Comparison of ENCODE assay signal across 16 cellular contexts in genomic region chr5:150521939-150522503, GRCh38. TPM values are rescaled to one million over a fixed set of nuclear protein-coding genes. Genes with fewer than 3 reads are reported as not detected.
DNase-seq lines count a peak whose midpoint lies in the region; ATAC-seq, FAIRE-seq and TF ChIP-seq lines count a peak whose summit lies in the region.
"Had no signal": no experiment of that assay in that cellular context is flagged by ENCODE, and none has a peak within 500 bp of the region (broad histone marks: within the 10 kb centered on the region; RNA-seq: fewer than 3 reads in every experiment).

No MANE protein-coding gene starts in this region.

- DNase-seq in adipocyte (ENCODE audit: low read depth) (no peak), HepG2 (ENCODE audit: low spot score) (no peak), stomach (no peak), coronary artery (ENCODE audit: low spot score) (no peak), medulla oblongata (ENCODE audit: extremely low spot score) (no peak)
- DNase-seq: activated CD4-positive, alpha-beta memory T cell treated with anti-CD3 and anti-CD28 coated beads for 36 hours; activated T-cell treated with anti-CD3 and anti-CD28 coated beads, Interleukin-2, amount 50 U/mL, for 4 hours; DMS79 treated with DMSO at 0.1 percent for 48 hours; MG63; natural killer cell; NCI-H187 treated with DMSO at 0.1 percent for 48 hours; PC-3 had no signal

- peaks cover 69% of the 10 kb centered on the region for H3K79me2 ChIP-seq in HepG2 (ENCODE audit: insufficient read depth, low read length)

- TF ChIP-seq POLR2A in HepG2 (IDR thresholded peaks at IDR 0.05; ENCODE audit: insufficient read depth in 1 of 2, low read depth in 2 of 2, low read length in 2 of 2) (no peak), stomach (IDR thresholded peaks at IDR 0.05) (no peak)

- H3K9ac ChIP-seq in adipocyte (ENCODE audit: low read length), result peak overlapping the region; percentile 34
- no peak overlapping the region for H3K9ac ChIP-seq in HepG2 (ENCODE audit: insufficient read depth, low read depth, low read length)

- no peak for FAIRE-seq in HepG2 (lab: Jason Lieb, UNC)

- no peak overlapping the region for H2AFZ ChIP-seq in HepG2 (ENCODE audit: low read length)

- BruUV-seq in HepG2 (replicated peaks; lab: Mats Ljungman, UMichigan), result no TSS peak

- H3K4me3 ChIP-seq in HEK293 (ENCODE audit: low read depth, low read length) (no peak overlapping the region), adipocyte (ENCODE audit: low read length) (no peak overlapping the region), HepG2 (replicated peaks in 1 of 3; ENCODE audit: insufficient read depth in 1 of 3, low read depth in 2 of 3, low read length in 3 of 3) (peak overlapping the region in 1 of 3 experiments; percentile 19; a peak in 1 of 6 replicates), stomach (no peak overlapping the region), coronary artery (no peak overlapping the region)
- H3K4me3 ChIP-seq: MG63 had no signal

- TF ChIP-seq EP300 in HepG2 (IDR thresholded peaks at IDR 0.05; ENCODE audit: low read depth in 2 of 2, low read length in 2 of 2) (no peak), HepG2 (CRISPR knock-in tag; IDR thresholded peaks at IDR 0.05; ENCODE audit: borderline replicate concordance) (no peak), stomach (IDR thresholded peaks at IDR 0.05) (no peak)

- no peak for TF ChIP-seq RAD21 in HepG2 (CRISPR knock-in tag; IDR thresholded peaks at IDR 0.05)

- H3K27ac ChIP-seq in HEK293 (ENCODE audit: extremely low read depth, low read depth, low read length) (no peak overlapping the region), HepG2 (ENCODE audit: extremely low read length, insufficient read depth, low read length) (peak overlapping the region; percentile 84), stomach (peak overlapping the region in 4 of 5 donors; percentile 43 to 52 (median 48)), coronary artery (peak overlapping the region in 1 of 2 donors; percentile 61)

- no peak for TF ChIP-seq CTCF in HEK293 (tag by site-specific recombination; IDR thresholded peaks at IDR 0.05)
- TF ChIP-seq CTCF in HepG2 (CRISPR knock-in tag; IDR thresholded peaks at IDR 0.05), result no peak
- TF ChIP-seq CTCF in stomach (IDR thresholded peaks at IDR 0.05), result no peak
- TF ChIP-seq CTCF in coronary artery (IDR thresholded peaks at IDR 0.05), result no peak

- CTCF ChIA-PET in HEK293 (lab: Yijun Ruan, JAX), result interaction anchor here (0.7 to 3.6 kb wide), 4 partner anchors 9 to 134 kb away, joined by 4 to 36 read pairs (median 4); no protein-coding TSS in a partner anchor
- CTCF ChIA-PET in HepG2 (lab: Yijun Ruan, JAX; ENCODE audit: low intra/inter-chr PET ratio, low total read pairs), result interaction anchor here (2.4 to 2.9 kb wide), 3 partner anchors 23 to 63 kb away, joined by 10 to 18 read pairs (median 13); no protein-coding TSS in a partner anchor

- peak; percentile 38 for ATAC-seq in HepG2
- ATAC-seq in HG03432 (IDR thresholded peaks at IDR 0.05; ENCODE audit: unreplicated experiment), result no peak
- ATAC-seq: activated T-cell treated with anti-CD3 and anti-CD28 coated beads, Interleukin-2, amount 50 U/mL, for 4 hours; HCT116; natural killer cell; PC-3; sciatic nerve had no signal

- in situ Hi-C loops in HepG2 (cut with HindIII; ENCODE audit: extremely low pct_ligation_motif_present, low pct_unique_long_range_greater_than_20kb), result loop anchor here (5.0 kb wide), 2 partner anchors 35 to 65 kb away; no protein-coding TSS in a partner anchor

- 50% methylated on average over 10 of the region's 11 CpGs for WGBS in HepG2 (ENCODE audit: low lambda C conversion rate)
- WGBS in stomach, 5 donors, result 86 to 92% (median 87%) methylated on average over 11 of the region's 11 CpGs

- intact Hi-C loops in HepG2 (cut with micrococcal nuclease; ENCODE audit: unreplicated experiment) (loop anchor here (1.0 to 2.0 kb wide), 2 partner anchors 21 to 35 kb away; no protein-coding TSS in a partner anchor), stomach (cut with DNase I; ENCODE audit: low total_unique reads) (loop anchor here (5.0 kb wide), 1 partner anchor 60 kb away; no protein-coding TSS in a partner anchor)

- H3K9me3 ChIP-seq in HEK293 (ENCODE audit: control insufficient read depth, insufficient read depth, low read depth, low read length) (no peaks in the 10 kb centered on the region), adipocyte (ENCODE audit: control insufficient read depth, low read length) (no peaks in the 10 kb centered on the region), HepG2 (ENCODE audit: low read length) (no peaks in the 10 kb centered on the region), stomach (no peaks in the 10 kb centered on the region)
- H3K9me3 ChIP-seq: MG63 had no signal

- peak overlapping the region; percentile 67 for H3K4me2 ChIP-seq in HepG2 (ENCODE audit: low read depth, low read length)

- H3K36me3 ChIP-seq in HEK293 (ENCODE audit: control insufficient read depth in 2 of 2, insufficient read depth in 1 of 2, low read length in 2 of 2) (peaks cover 3 to 32% of the 10 kb centered on the region in 2 experiments; a peak in 2 of 3 replicates), adipocyte (ENCODE audit: control insufficient read depth, insufficient read depth, low read length, severe bottlenecking) (peaks cover 58% of the 10 kb centered on the region), HepG2 (replicated peaks in 1 of 2; ENCODE audit: control insufficient read depth in 1 of 2, insufficient read depth in 2 of 2, low read length in 2 of 2) (peaks cover 1 to 44% of the 10 kb centered on the region in 2 experiments; a peak in 3 of 5 replicates), stomach (peaks cover 7 to 27% (median 12%) of the 10 kb centered on the region in 4 donors)

- peaks cover 11% of the 10 kb centered on the region for H4K20me1 ChIP-seq in HepG2 (ENCODE audit: insufficient read depth, low read length)

- peaks cover 4% of the 10 kb centered on the region for H3K4me1 ChIP-seq in HEK293 (ENCODE audit: control insufficient read depth, insufficient read depth, low read length)
- peaks cover 47% of the 10 kb centered on the region for H3K4me1 ChIP-seq in adipocyte (ENCODE audit: control insufficient read depth, insufficient read depth, low read length)
- peaks cover 94% of the 10 kb centered on the region for H3K4me1 ChIP-seq in HepG2 (ENCODE audit: insufficient read depth, low read length)
- H3K4me1 ChIP-seq in stomach, result peaks cover 50 to 97% (median 76%) of the 10 kb centered on the region in 4 donors

- POLR2A ChIA-PET in HEK293 (lab: Yijun Ruan, JAX) (interaction anchor here (0.6 kb wide), 1 partner anchor 58 kb away, joined by 3 read pairs; no protein-coding TSS in a partner anchor), HepG2 (lab: Yijun Ruan, JAX) (interaction anchor here (0.7 to 6.3 kb wide), 22 partner anchors 9 to 110 kb away, joined by 3 to 86 read pairs (median 6); partner anchors contain the start of genes CD74, NDST1 and RPS14)

- H3K27me3 ChIP-seq in adipocyte (replicated peaks; ENCODE audit: control insufficient read depth, insufficient read depth, low read length) (no peaks in the 10 kb centered on the region), HepG2 (ENCODE audit: control insufficient read depth in 1 of 2, insufficient read depth in 2 of 2, low read length in 2 of 2) (no peaks in the 10 kb centered on the region), stomach (no peaks in the 10 kb centered on the region)
- H3K27me3 ChIP-seq: MG63 had no signal

TF ChIP-seq in HepG2, 621 proteins besides CTCF, POLR2A, EP300 and RAD21 (continues in another document):
- TF ChIP-seq SCMH1 (CRISPR knock-in tag; IDR thresholded peaks at IDR 0.05; ENCODE audit: borderline replicate concordance), result no peak
- TF ChIP-seq NFIC (IDR thresholded peaks at IDR 0.05; ENCODE audit: low read length), result no peak
- peak; percentile 5 for TF ChIP-seq ZNF883 (CRISPR knock-in tag; IDR thresholded peaks at IDR 0.05; ENCODE audit: not compliant biosample characterization)
- peak; percentile 93 for TF ChIP-seq KDM1A (CRISPR knock-in tag; IDR thresholded peaks at IDR 0.05)
- peak; percentile 99 for TF ChIP-seq ZNF629 (CRISPR knock-in tag; conservative IDR thresholded peaks at IDR 0.05)
- peak; percentile 92; the same call in 1 of the 2 replicates for TF ChIP-seq ADNP (CRISPR knock-in tag; IDR thresholded peaks at IDR 0.05)
- TF ChIP-seq SRSF1 (optimal IDR thresholded peaks at IDR 0.05; ENCODE audit: low read depth, low read length), result no peak
- TF ChIP-seq U2AF1 (optimal IDR thresholded peaks at IDR 0.05; ENCODE audit: low read depth, low read length), result peak; percentile 17
- no peak for TF ChIP-seq MZF1 (CRISPR knock-in tag; IDR thresholded peaks at IDR 0.05; ENCODE audit: borderline replicate concordance)
- peak; percentile 5; the same call in 1 of the 2 replicates for TF ChIP-seq TAF1 (CRISPR knock-in tag; IDR thresholded peaks at IDR 0.05)
- TF ChIP-seq ZNF24 (IDR thresholded peaks at IDR 0.05), result peak; percentile 27; the same call in 1 of the 2 replicates
- no peak for TF ChIP-seq PHB2 (IDR thresholded peaks at IDR 0.05; ENCODE audit: partially characterized antibody)

RNA-seq across cellular contexts. Expression of gene NDST1, which starts 14.1 kb away (rescaled TPM):
- 22.1 and 26.2 TPM in 2 replicates for total RNA-seq in HepG2 (2016; rRNA removed; fragmentation: Illumina TruSeq; extraction: Trizol)
- 6.5 and 8.8 TPM in 2 replicates for total RNA-seq in HepG2 (2016; cell fraction: cytosol; rRNA removed; fragmentation: Illumina TruSeq; extraction: Trizol; ENCODE audit: low read depth)
- 19.6 and 25.2 TPM in 2 replicates for total RNA-seq in HepG2 (2016; cell fraction: insoluble cytoplasmic fraction; rRNA removed; fragmentation: Illumina TruSeq; extraction: Trizol)
- 16.4 and 18.4 TPM in 2 replicates for total RNA-seq in HepG2 (2016; cell fraction: membrane; rRNA removed; fragmentation: Illumina TruSeq; extraction: Trizol)
- 25.2 and 29.3 TPM in 2 replicates for total RNA-seq in HepG2 (2016; cell fraction: nucleus; rRNA removed; fragmentation: Illumina TruSeq; extraction: Trizol)
- 23.8 and 35.0 TPM in 2 replicates for polyA plus RNA-seq in HepG2 (2011; rRNA removed)
- 18.9 and 20.3 TPM in 2 replicates for polyA plus RNA-seq in HepG2 (2011; cell fraction: cytosol; rRNA removed)
- polyA plus RNA-seq in HepG2 (2011; cell fraction: nucleus; rRNA removed), result 67.6 and 71.1 TPM in 2 replicates
- 36.0 and 40.8 TPM in 2 replicates for polyA plus RNA-seq in HepG2 (2012)
- polyA plus RNA-seq in HepG2 (2016; cell fraction: cytosol; fragmentation: Illumina TruSeq; extraction: Trizol; ENCODE audit: low read depth), result 2.7 and 3.1 TPM in 2 replicates
- polyA plus RNA-seq in HepG2 (2016; cell fraction: insoluble cytoplasmic fraction; fragmentation: Illumina TruSeq; extraction: Trizol; ENCODE audit: low read depth), result 15.4 and 18.3 TPM in 2 replicates
- polyA plus RNA-seq in HepG2 (2016; cell fraction: membrane; fragmentation: Illumina TruSeq; extraction: Trizol; ENCODE audit: low read depth), result 7.8 TPM in 2 replicates
- polyA plus RNA-seq in HepG2 (2016; cell fraction: nucleus; fragmentation: Illumina TruSeq; extraction: Trizol; ENCODE audit: insufficient read depth, low read depth), result 29.1 and 30.9 TPM in 2 replicates
- 12.5 and 73.9 TPM in 2 replicates for polyA minus RNA-seq in HepG2 (2011; rRNA and poly(A)+ RNA removed; ENCODE audit: low replicate concordance)
- 20.8 and 29.5 TPM in 2 replicates for polyA minus RNA-seq in HepG2 (2011; cell fraction: cytosol; rRNA and poly(A)+ RNA removed)
- 55.1 and 55.2 TPM in 2 replicates for polyA minus RNA-seq in HepG2 (2011; cell fraction: nucleus; rRNA and poly(A)+ RNA removed)
- 10 to 100 TPM; 14.2 to 32.9 (median 21.6) TPM for total RNA-seq in stomach
- 10 to 100 TPM in 1 of 3 donors, 1 to 10 TPM in 2; 6.4 to 15.3 (median 7.2) TPM for polyA plus RNA-seq in stomach

Comparison
In these comparisons a context has a peak if more than half of its experiments do, and no peak if none do; other contexts are left out.
1. Of the 63 proteins assayed by ChIP-seq in both HepG2 and HEK293: peak only in HepG2: ZNF24 and ZNF629; only in HEK293: none; in both: none; in neither: 61.